In genomic region chr16:66924527-66925321, GRCh38 we compare ENCODE assay signal across 8 cellular contexts. TPM values are rescaled to one million over a fixed set of nuclear protein-coding genes. Genes with fewer than 3 reads are reported as not detected.
DNase-seq lines count a peak whose midpoint lies in the region; ATAC-seq and TF ChIP-seq lines count a peak whose summit lies in the region.

No MANE protein-coding gene starts in this region.

- H3K9me3 Mint-ChIP-seq in activated T-helper 1 cell treated with anti-CD3 and anti-CD28 coated beads, Interleukin-12 subunit alpha, Interleukin-12 subunit beta, Interleukin-2, Interleukin-4 antibody, amounts not matched to agents 30 ng/mL and 10 ng/mL and 1 ng/mL, durations not matched to agents 14 hours and 24 hours and 36 hours: no peaks in the 10 kb centered on the region

- peak overlapping the region; percentile 87 to 96 (median 93) for H3K27ac ChIP-seq in gastroesophageal sphincter
- peak overlapping the region; percentile 56 to 68 for H3K27ac ChIP-seq in prostate gland

- in situ Hi-C loops in Caki2 (cut with HindIII; ENCODE audit: low pct_unique_long_range_greater_than_20kb, low sequenced_read_pairs): no loop called here

- H3K36me3 ChIP-seq in gastroesophageal sphincter: peaks cover 0 to 8% of the 10 kb centered on the region in 2 donors
- H3K36me3 ChIP-seq in prostate gland: no peaks in the 10 kb centered on the region

- WGBS in gastroesophageal sphincter (ENCODE audit: low coverage in 1 of 2), 2 donors: 18 to 40% methylated on average over 2 to 6 of the region's 72 CpGs
- 11% methylated on average over 43 of the region's 72 CpGs for WGBS in prostate gland

- intact Hi-C loops in activated T-helper 1 cell treated with anti-CD3 and anti-CD28 coated beads, Interleukin-12 subunit alpha, Interleukin-12 subunit beta, Interleukin-2, Interleukin-4 antibody, amounts not matched to agents 30 ng/mL and 10 ng/mL and 1 ng/mL, durations not matched to agents 14 hours and 24 hours and 36 hours (cut with micrococcal nuclease): no loop called here
- intact Hi-C loops in prostate gland (cut with DNase I): loop anchor here (1.0 kb wide), 1 partner anchor 26 kb away; no protein-coding TSS in a partner anchor

- H3K4me1 ChIP-seq in gastroesophageal sphincter (peaks cover 2 to 91% (median 31%) of the 10 kb centered on the region in 3 donors), prostate gland (replicated peaks) (peaks cover 5% of the 10 kb centered on the region)

- DNase-seq in Caki2 (ENCODE audit: low read depth) (peak; percentile 56), HK-2 (ENCODE audit: unreplicated experiment) (peak; percentile 54), prostate gland (ENCODE audit: low spot score) (no peak), MV-4-11 (lab: John Stamatoyannopoulos, UW) (no peak), NK-92 (lab: John Stamatoyannopoulos, UW; ENCODE audit: unreplicated experiment) (no peak), GDM1 (lab: John Stamatoyannopoulos, UW) (no peak)
- peak; percentile 24 for DNase-seq in activated T-helper 1 cell treated with anti-CD3 and anti-CD28 coated beads, Interleukin-12 subunit alpha, Interleukin-12 subunit beta, Interleukin-2, Interleukin-4 antibody, amounts not matched to agents 30 ng/mL and 10 ng/mL and 1 ng/mL, durations not matched to agents 14 hours and 24 hours and 36 hours (ENCODE audit: low spot score)

- no peak overlapping the region for H3K27ac Mint-ChIP-seq in activated T-helper 1 cell treated with anti-CD3 and anti-CD28 coated beads, Interleukin-12 subunit alpha, Interleukin-12 subunit beta, Interleukin-2, Interleukin-4 antibody, amounts not matched to agents 30 ng/mL and 10 ng/mL and 1 ng/mL, durations not matched to agents 14 hours and 24 hours and 36 hours

- TF ChIP-seq POLR2A in gastroesophageal sphincter (IDR thresholded peaks at IDR 0.05): no peak
- no peak for TF ChIP-seq POLR2A in prostate gland (IDR thresholded peaks at IDR 0.05)

- H3K4me1 Mint-ChIP-seq in activated T-helper 1 cell treated with anti-CD3 and anti-CD28 coated beads, Interleukin-12 subunit alpha, Interleukin-12 subunit beta, Interleukin-2, Interleukin-4 antibody, amounts not matched to agents 30 ng/mL and 10 ng/mL and 1 ng/mL, durations not matched to agents 14 hours and 24 hours and 36 hours (ENCODE audit: low read depth): peaks cover 39% of the 10 kb centered on the region

- TF ChIP-seq CTCF in gastroesophageal sphincter (IDR thresholded peaks at IDR 0.05) (peak in 3 of 4 experiments; percentile 65 to 79 (median 71)), prostate gland (IDR thresholded peaks at IDR 0.05) (peak in 3 of 4 experiments; percentile 12 to 51 (median 36))

- peak; percentile 69 for ATAC-seq in gastroesophageal sphincter

- peaks cover 20% of the 10 kb centered on the region for H3K27me3 Mint-ChIP-seq in activated T-helper 1 cell treated with anti-CD3 and anti-CD28 coated beads, Interleukin-12 subunit alpha, Interleukin-12 subunit beta, Interleukin-2, Interleukin-4 antibody, amounts not matched to agents 30 ng/mL and 10 ng/mL and 1 ng/mL, durations not matched to agents 14 hours and 24 hours and 36 hours (ENCODE audit: insufficient read depth)

- H3K4me3 ChIP-seq in gastroesophageal sphincter (peak overlapping the region; percentile 64 to 83), prostate gland (peak overlapping the region; percentile 31 to 36)

- TF ChIP-seq EP300 in gastroesophageal sphincter (IDR thresholded peaks at IDR 0.05): no peak

- H3K36me3 Mint-ChIP-seq in activated T-helper 1 cell treated with anti-CD3 and anti-CD28 coated beads, Interleukin-12 subunit alpha, Interleukin-12 subunit beta, Interleukin-2, Interleukin-4 antibody, amounts not matched to agents 30 ng/mL and 10 ng/mL and 1 ng/mL, durations not matched to agents 14 hours and 24 hours and 36 hours (ENCODE audit: low read depth): peaks cover 2% of the 10 kb centered on the region

- H3K27me3 ChIP-seq in gastroesophageal sphincter (peaks cover 3% of the 10 kb centered on the region), prostate gland (replicated peaks; ENCODE audit: insufficient read depth) (no peaks in the 10 kb centered on the region)

- H3K4me3 Mint-ChIP-seq in activated T-helper 1 cell treated with anti-CD3 and anti-CD28 coated beads, Interleukin-12 subunit alpha, Interleukin-12 subunit beta, Interleukin-2, Interleukin-4 antibody, amounts not matched to agents 30 ng/mL and 10 ng/mL and 1 ng/mL, durations not matched to agents 14 hours and 24 hours and 36 hours: peak overlapping the region; percentile 49

- H3K9me3 ChIP-seq in gastroesophageal sphincter (no peaks in the 10 kb centered on the region), prostate gland (no peaks in the 10 kb centered on the region)

RNA-seq across cellular contexts. Expression of gene RRAD, which starts 0.6 kb away (rescaled TPM):
- 147 and 161 TPM in 2 replicates for total RNA-seq in Caki2 (2014; rRNA removed; shearing (Covaris generic); ENCODE audit: low replicate concordance)
- total RNA-seq in activated T-helper 1 cell treated with anti-CD3 and anti-CD28 coated beads, Interleukin-12 subunit alpha, Interleukin-12 subunit beta, Interleukin-2, Interleukin-4 antibody, amounts not matched to agents 30 ng/mL and 10 ng/mL and 1 ng/mL, durations not matched to agents 14 hours and 24 hours and 36 hours: 0.83 and 0.93 TPM in 2 replicates
- total RNA-seq in gastroesophageal sphincter (100 to 1,000 TPM in 1 of 4 donors, 10 to 100 TPM in 3; 33.4 to 103 (median 50.8) TPM), prostate gland (10 to 100 TPM; 17.0 to 37.0 TPM)

RNA-seq across cellular contexts. Expression of gene CDH16, which starts 6.0 kb away (rescaled TPM):
- total RNA-seq in Caki2 (2014; rRNA removed; shearing (Covaris generic); ENCODE audit: low replicate concordance): 33.9 and 56.1 TPM in 2 replicates
- not detected in 2 replicates for total RNA-seq in activated T-helper 1 cell treated with anti-CD3 and anti-CD28 coated beads, Interleukin-12 subunit alpha, Interleukin-12 subunit beta, Interleukin-2, Interleukin-4 antibody, amounts not matched to agents 30 ng/mL and 10 ng/mL and 1 ng/mL, durations not matched to agents 14 hours and 24 hours and 36 hours
- not detected for total RNA-seq in gastroesophageal sphincter
- total RNA-seq in prostate gland: not detected

RNA-seq across cellular contexts. Expression of gene CIAO2B, which starts 9.5 kb away (rescaled TPM):
- 191 and 225 TPM in 2 replicates for total RNA-seq in Caki2 (2014; rRNA removed; shearing (Covaris generic); ENCODE audit: low replicate concordance)
- total RNA-seq in activated T-helper 1 cell treated with anti-CD3 and anti-CD28 coated beads, Interleukin-12 subunit alpha, Interleukin-12 subunit beta, Interleukin-2, Interleukin-4 antibody, amounts not matched to agents 30 ng/mL and 10 ng/mL and 1 ng/mL, durations not matched to agents 14 hours and 24 hours and 36 hours: 162 and 164 TPM in 2 replicates
- total RNA-seq in gastroesophageal sphincter: 10 to 100 TPM; 54.3 to 88.9 (median 79.5) TPM
- 100 to 1,000 TPM in 1 of 2 donors, 10 to 100 TPM in 1; 80.2 to 159 TPM for total RNA-seq in prostate gland

RNA-seq across cellular contexts. Expression of gene CES2, which starts 10.6 kb away (rescaled TPM):
- total RNA-seq in Caki2 (2014; rRNA removed; shearing (Covaris generic); ENCODE audit: low replicate concordance): 45.9 and 51.1 TPM in 2 replicates
- total RNA-seq in activated T-helper 1 cell treated with anti-CD3 and anti-CD28 coated beads, Interleukin-12 subunit alpha, Interleukin-12 subunit beta, Interleukin-2, Interleukin-4 antibody, amounts not matched to agents 30 ng/mL and 10 ng/mL and 1 ng/mL, durations not matched to agents 14 hours and 24 hours and 36 hours: 34.3 and 36.6 TPM in 2 replicates
- total RNA-seq in gastroesophageal sphincter (10 to 100 TPM; 25.9 to 32.6 (median 26.3) TPM), prostate gland (10 to 100 TPM; 36.3 to 61.5 TPM)

RNA-seq across cellular contexts. Expression of gene CES3, which starts 36.3 kb away (rescaled TPM):
- 1.8 and 2.2 TPM in 2 replicates for total RNA-seq in Caki2 (2014; rRNA removed; shearing (Covaris generic); ENCODE audit: low replicate concordance)
- total RNA-seq in activated T-helper 1 cell treated with anti-CD3 and anti-CD28 coated beads, Interleukin-12 subunit alpha, Interleukin-12 subunit beta, Interleukin-2, Interleukin-4 antibody, amounts not matched to agents 30 ng/mL and 10 ng/mL and 1 ng/mL, durations not matched to agents 14 hours and 24 hours and 36 hours: 5.6 and 7.3 TPM in 2 replicates
- total RNA-seq in gastroesophageal sphincter (under 1 TPM in 3 of 4 donors, not detected in 1; 0.13 to 0.49 (median 0.39) TPM), prostate gland (under 1 TPM; 0.36 to 0.80 TPM)

Comparison
In these comparisons a context has a peak if more than half of its experiments do, and no peak if none do; other contexts are left out.
1. DNase-seq: peak in Caki2 (single experiment), HK-2 (single experiment) and activated T-helper 1 cell treated with anti-CD3 and anti-CD28 coated beads, Interleukin-12 subunit alpha, Interleukin-12 subunit beta, Interleukin-2, Interleukin-4 antibody, amounts not matched to agents 30 ng/mL and 10 ng/mL and 1 ng/mL, durations not matched to agents 14 hours and 24 hours and 36 hours (single experiment); none in prostate gland (single experiment), MV-4-11 (single experiment), NK-92 (single experiment) and GDM1 (single experiment).
2. RNA of gene CDH16, which starts 6.0 kb away (total RNA-seq): 33.9 to 56.1 TPM in Caki2; not detected in activated T-helper 1 cell treated with anti-CD3 and anti-CD28 coated beads, Interleukin-12 subunit alpha, Interleukin-12 subunit beta, Interleukin-2, Interleukin-4 antibody, amounts not matched to agents 30 ng/mL and 10 ng/mL and 1 ng/mL, durations not matched to agents 14 hours and 24 hours and 36 hours, not detected in gastroesophageal sphincter and not detected in prostate gland; every median in the first group is over 10 times any median in the second.